Comparison of ENCODE assay signal across 9 cellular contexts in the genomic region with DNA sequence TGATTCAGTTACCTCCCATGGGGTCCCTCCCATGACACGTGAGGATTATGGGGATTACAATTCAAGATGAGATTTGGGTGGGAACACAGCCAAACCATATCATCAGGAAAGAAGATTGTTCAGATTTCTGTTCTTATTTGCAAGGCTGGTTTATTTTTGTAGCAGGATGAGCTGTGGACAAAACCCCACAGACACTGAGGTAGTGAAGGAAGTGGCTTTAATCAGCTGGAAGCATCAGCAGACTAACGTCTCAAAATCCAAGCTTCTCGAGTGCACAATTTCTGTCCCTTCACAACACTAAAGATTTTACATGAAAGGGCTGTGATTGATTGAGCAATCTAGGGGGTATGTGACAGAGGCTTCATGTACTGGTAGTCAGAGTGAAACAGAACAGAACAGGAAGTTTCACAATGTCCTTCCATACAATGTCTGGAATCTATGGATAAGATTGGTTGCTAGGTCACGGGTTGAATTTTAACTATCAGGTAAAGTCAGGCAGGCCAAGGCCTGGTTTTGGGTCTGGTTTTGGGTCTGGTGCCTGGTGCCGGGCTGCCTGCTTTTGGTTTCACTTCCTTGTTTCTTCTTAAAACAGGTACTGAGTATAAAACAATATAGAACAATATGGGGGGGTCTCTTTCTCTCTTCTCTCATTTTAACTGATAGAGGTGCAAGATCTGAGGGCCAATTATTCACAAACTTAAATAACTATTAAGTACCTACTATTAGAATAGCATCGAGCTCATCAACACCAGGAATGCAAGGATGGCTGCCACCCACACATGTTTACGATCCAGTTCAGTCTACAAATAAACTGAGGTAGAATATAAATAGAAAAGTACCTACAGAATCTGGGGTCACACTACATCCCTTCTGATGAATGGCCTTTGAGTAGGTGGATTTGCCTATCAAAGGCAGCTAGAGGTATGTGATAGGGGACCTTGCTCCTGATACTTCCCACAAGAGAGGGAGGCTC.
DNase-seq lines count a peak whose midpoint lies in the region; ATAC-seq and TF ChIP-seq lines count a peak whose summit lies in the region.
"Had no signal": no experiment of that assay in that cellular context is flagged by ENCODE, and none has a peak within 500 bp of the region (broad histone marks: within the 10 kb centered on the region; RNA-seq: fewer than 3 reads in every experiment).

No MANE protein-coding gene starts in this region.

- peaks cover 47% of the 10 kb centered on the region for H3K4me1 ChIP-seq in PC-9 (replicated peaks; ENCODE audit: insufficient read depth)
- H3K4me1 ChIP-seq in effector memory CD4-positive, alpha-beta T cell (ENCODE audit: control insufficient read depth, insufficient read depth, low read length, poor library complexity, severe bottlenecking), result no peaks in the 10 kb centered on the region

- peak overlapping the region; percentile 96 for H3K27ac ChIP-seq in PC-9
- no peak overlapping the region for H3K27ac ChIP-seq in effector memory CD4-positive, alpha-beta T cell (ENCODE audit: insufficient read depth, low read length, poor library complexity, severe bottlenecking)

- peak overlapping the region; percentile 76; the same call in 1 of the 2 replicates for H3K4me2 ChIP-seq in PC-9

- CTCF ChIA-PET in PC-9 (lab: Charles Lee), result no interaction called here

- TF ChIP-seq POLR2A in erythroblast (IDR thresholded peaks at IDR 0.05; ENCODE audit: low read length), result no peak

- H3K27me3 Mint-ChIP-seq in progenitor cell of endocrine pancreas, result peaks cover 25% of the 10 kb centered on the region

- TF ChIP-seq CTCF in PC-9 (conservative IDR thresholded peaks at IDR 0.05) (no peak), progenitor cell of endocrine pancreas (IDR thresholded peaks at IDR 0.05; ENCODE audit: unreplicated experiment) (no peak)

- peaks cover 10% of the 10 kb centered on the region for H3K9me3 Mint-ChIP-seq in progenitor cell of endocrine pancreas (ENCODE audit: low read depth)

- peaks cover 21% of the 10 kb centered on the region for H3K4me1 Mint-ChIP-seq in progenitor cell of endocrine pancreas (ENCODE audit: low read depth)

- H3F3A ChIP-seq in PC-9 (ENCODE audit: insufficient read depth, low read depth), result peaks cover 27% of the 10 kb centered on the region

- ATAC-seq in GM19351 (IDR thresholded peaks at IDR 0.05; ENCODE audit: unreplicated experiment), result no peak

- no peak overlapping the region for H3K4me3 Mint-ChIP-seq in progenitor cell of endocrine pancreas (ENCODE audit: low read depth)

- H4K20me1 ChIP-seq in PC-9 (ENCODE audit: insufficient read depth), result no peaks in the 10 kb centered on the region

- DNase-seq in ELR (ENCODE audit: low read depth), result peak; percentile 56
- no peak for DNase-seq in PC-9
- DNase-seq in erythroblast (lab: John Stamatoyannopoulos, UW), result peak; percentile 38 to 40
- no peak for DNase-seq in progenitor cell of endocrine pancreas (ENCODE audit: low spot score, unreplicated experiment)
- DNase-seq in effector memory CD4-positive, alpha-beta T cell, result no peak
- no peak for DNase-seq in activated T-cell treated with anti-CD3 and anti-CD28 coated beads, Interleukin-2, amount 50 U/mL, for 1 hour
- no peak for DNase-seq in cerebellum (ENCODE audit: low spot score)
- DNase-seq: NCI-H1930 had no signal

- peaks cover 11% of the 10 kb centered on the region; the same call in 1 of the 2 replicates for H3K9me3 ChIP-seq in PC-9 (ENCODE audit: insufficient read depth, low read depth)
- H3K9me3 ChIP-seq in effector memory CD4-positive, alpha-beta T cell (ENCODE audit: control insufficient read depth, low read length), result no peaks in the 10 kb centered on the region

- H2AFZ ChIP-seq in PC-9, result no peak overlapping the region

- no peak overlapping the region for H3K4me3 ChIP-seq in PC-9
- no peak overlapping the region for H3K4me3 ChIP-seq in effector memory CD4-positive, alpha-beta T cell (ENCODE audit: insufficient read depth, low read depth, low read length, poor library complexity, severe bottlenecking)

- H3K36me3 ChIP-seq in PC-9 (ENCODE audit: low read depth), result no peaks in the 10 kb centered on the region
- no peaks in the 10 kb centered on the region for H3K36me3 ChIP-seq in effector memory CD4-positive, alpha-beta T cell (ENCODE audit: control insufficient read depth, insufficient read depth, low read length)

- no peaks in the 10 kb centered on the region for H3K27me3 ChIP-seq in PC-9 (ENCODE audit: insufficient read depth, low read depth)
- H3K27me3 ChIP-seq in effector memory CD4-positive, alpha-beta T cell (replicated peaks; ENCODE audit: control insufficient read depth, insufficient read depth, low read length, poor library complexity, severe bottlenecking), result no peaks in the 10 kb centered on the region

- POLR2A ChIA-PET in PC-9 (lab: Charles Lee; ENCODE audit: unreplicated experiment), result interaction anchor here (0.6 kb wide), 1 partner anchor 221 kb away, joined by 3 read pairs; no protein-coding TSS in a partner anchor

- intact Hi-C loops in PC-9 (cut with micrococcal nuclease; ENCODE audit: unreplicated experiment), result loop anchor here (5.0 kb wide), 1 partner anchor 219 kb away; a partner anchor contains a TSS

- H3K79me2 ChIP-seq in PC-9 (ENCODE audit: low read depth), result no peaks in the 10 kb centered on the region

- peak overlapping the region; percentile 81 for H3K27ac Mint-ChIP-seq in progenitor cell of endocrine pancreas

- H3K36me3 Mint-ChIP-seq in progenitor cell of endocrine pancreas (ENCODE audit: insufficient read depth), result peaks cover 2% of the 10 kb centered on the region

- BruUV-seq in PC-9 (replicated peaks; lab: Mats Ljungman, UMichigan), result no TSS peak

- H3K9me2 ChIP-seq in PC-9 (ENCODE audit: insufficient read depth), result no peaks in the 10 kb centered on the region

Comparison
In these comparisons a context has a peak if more than half of its experiments do, and no peak if none do; other contexts are left out.
1. DNase-seq: peak in ELR (single experiment) and erythroblast (2 of 2); none in PC-9 (0 of 2), progenitor cell of endocrine pancreas (single experiment), effector memory CD4-positive, alpha-beta T cell (0 of 3), activated T-cell treated with anti-CD3 and anti-CD28 coated beads, Interleukin-2, amount 50 U/mL, for 1 hour (single experiment) and cerebellum (single experiment).